8 cellular contexts compared by ENCODE assay signal in the genomic region with DNA sequence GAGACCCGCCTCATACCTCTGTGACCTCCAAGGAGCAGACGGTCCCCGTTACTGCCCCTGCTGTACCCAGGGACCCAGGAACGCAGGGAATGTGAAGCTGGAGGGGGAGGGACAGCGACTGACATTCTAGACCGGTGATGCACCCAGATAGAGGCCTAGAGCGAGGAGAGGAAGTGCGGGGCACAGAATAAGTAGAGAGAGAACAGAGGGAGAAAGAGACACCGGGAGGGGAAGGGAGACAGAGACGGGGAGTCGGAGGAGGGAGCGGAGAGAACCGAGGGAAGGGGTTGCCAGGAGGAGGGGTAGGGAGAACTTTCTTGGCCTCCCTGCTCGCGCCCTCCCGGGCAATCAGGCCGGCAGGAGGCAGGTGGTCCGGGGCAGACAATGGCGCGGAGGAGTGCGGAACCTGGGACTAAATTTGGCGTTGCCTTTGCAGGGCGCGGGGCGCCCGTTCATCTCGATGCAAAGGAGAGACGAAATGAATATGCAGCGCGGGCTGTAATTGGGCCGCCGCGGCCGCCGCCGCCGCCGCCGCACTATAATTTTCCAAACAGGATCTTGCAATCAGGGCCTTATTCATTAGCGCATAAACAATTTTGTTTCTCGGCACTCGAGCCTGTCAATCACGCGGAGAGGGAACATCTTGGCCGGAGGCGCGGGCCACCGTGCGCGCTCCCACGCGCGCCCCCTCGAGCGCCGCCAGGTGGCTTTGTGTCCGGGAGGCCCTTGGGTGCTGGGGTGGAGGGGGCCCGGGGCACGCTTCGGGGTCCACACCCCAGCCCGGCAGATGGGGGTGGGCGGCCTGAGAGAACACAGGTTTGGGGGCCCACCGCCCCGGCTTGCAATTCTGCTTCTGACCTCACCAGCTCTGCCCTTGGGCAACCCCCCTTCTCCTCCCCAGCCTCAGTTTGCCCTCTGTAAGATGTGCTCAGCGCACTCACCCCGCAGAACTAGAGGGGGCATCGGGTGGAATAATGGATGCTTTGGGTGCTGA. TPM values are rescaled to one million over a fixed set of nuclear protein-coding genes. Genes with fewer than 3 reads are reported as not detected.
DNase-seq lines count a peak whose midpoint lies in the region; ATAC-seq, FAIRE-seq and TF ChIP-seq lines count a peak whose summit lies in the region.

No MANE protein-coding gene starts in this region.

- H3K27ac ChIP-seq in A673 (ENCODE audit: low read depth, low read length, poor library complexity, severe bottlenecking) (no peak overlapping the region), HL-60 (replicated peaks) (no peak overlapping the region)

- no TSS peak for BruUV-seq in A673 (replicated peaks; lab: Mats Ljungman, UMichigan)

- H3K9me3 Mint-ChIP-seq in memory B cell, result no peaks in the 10 kb centered on the region

- peaks cover 10% of the 10 kb centered on the region for H3K4me1 Mint-ChIP-seq in memory B cell

- H3K4me1 ChIP-seq in A673 (ENCODE audit: insufficient read depth, low read length, poor library complexity, severe bottlenecking), result peaks cover 12% of the 10 kb centered on the region

- no peaks in the 10 kb centered on the region for H3K36me3 ChIP-seq in A673 (ENCODE audit: insufficient read depth, low read length, poor library complexity, severe bottlenecking)

- POLR2A ChIA-PET in A673 (lab: Charles Lee; ENCODE audit: low non-redundant PET), result interaction anchor here (0.7 kb wide), 1 partner anchor 227 kb away, joined by 3 read pairs; no protein-coding TSS in a partner anchor

- no peak for FAIRE-seq in D721Med (lab: Jason Lieb, UNC)

- H3K9me3 ChIP-seq in A673 (ENCODE audit: low read depth, low read length, poor library complexity, severe bottlenecking), result no peaks in the 10 kb centered on the region

- DNase-seq in A673 (ENCODE audit: low spot score) (no peak), HL-60 (ENCODE audit: low read depth in 1 of 2, low spot score in 1 of 2) (no peak), cardiac fibroblast (ENCODE audit: low read depth in 2 of 2) (peak in 1 of 2 donors; percentile 55), memory B cell (ENCODE audit: low spot score in 2 of 2) (no peak), D721Med (ENCODE audit: insufficient read length, low spot score) (no peak), NCI-H1694 treated with DMSO at 0.1 percent for 48 hours (lab: John Stamatoyannopoulos, UW) (no peak)

- H3K4me3 ChIP-seq in A673 (ENCODE audit: low read depth, low read length, poor library complexity, severe bottlenecking) (peak overlapping the region; percentile 26), HL-60 (replicated peaks; ENCODE audit: insufficient read depth, low read length) (peak overlapping the region; percentile 15), cardiac fibroblast (replicated peaks in 1 of 2; ENCODE audit: low read depth in 2 of 2, low read length in 2 of 2) (peak overlapping the region; percentile 30 to 38)

- H3K27me3 Mint-ChIP-seq in memory B cell, result peaks cover 37% of the 10 kb centered on the region

- H3K4me3 Mint-ChIP-seq in memory B cell, result peak overlapping the region; percentile 62

- intact Hi-C loops in A673 (cut with micrococcal nuclease; ENCODE audit: unreplicated experiment), result no loop called here

- TF ChIP-seq CTCF in A673 (conservative IDR thresholded peaks at IDR 0.05; ENCODE audit: low read depth, low read length) (peak; percentile 26; the same call in 1 of the 2 replicates), HL-60 (IDR thresholded peaks at IDR 0.05; ENCODE audit: insufficient read depth, low read length) (no peak), cardiac fibroblast (IDR thresholded peaks at IDR 0.05; ENCODE audit: low read depth, low read length) (no peak), D721Med (IDR thresholded peaks at IDR 0.05; ENCODE audit: insufficient read depth, missing control alignments) (no peak)

- H3K27me3 ChIP-seq in A673 (replicated peaks; ENCODE audit: insufficient read depth, low read depth, low read length, poor library complexity) (peaks cover 11% of the 10 kb centered on the region), HL-60 (ENCODE audit: insufficient read depth, poor library complexity, severe bottlenecking) (peaks cover 20% of the 10 kb centered on the region)

- CTCF ChIA-PET in A673 (lab: Charles Lee), result interaction anchor here (0.6 to 3.4 kb wide), 2 partner anchors 224 to 687 kb away, joined by 3 to 53 read pairs; no protein-coding TSS in a partner anchor

- H3K36me3 Mint-ChIP-seq in memory B cell, result peaks cover 2% of the 10 kb centered on the region

- peak overlapping the region; percentile 32 for H3K27ac Mint-ChIP-seq in memory B cell

- ATAC-seq in memory B cell (ENCODE audit: low read depth), result no peak
- ATAC-seq in GM21737 (IDR thresholded peaks at IDR 0.05; ENCODE audit: unreplicated experiment), result no peak
- ATAC-seq in HG03565 (IDR thresholded peaks at IDR 0.05; ENCODE audit: unreplicated experiment), result no peak

RNA-seq across cellular contexts. Expression of gene NDUFA8, which starts 32.9 kb away (rescaled TPM):
- 105 and 107 TPM in 2 replicates for total RNA-seq in A673 (2021)

RNA-seq across cellular contexts. Expression of gene MORN5, which starts 33.1 kb away (rescaled TPM):
- total RNA-seq in A673 (2021), result not detected in 2 replicates

RNA-seq across cellular contexts. Expression of gene TTLL11, which starts 33.5 kb away (rescaled TPM):
- total RNA-seq in A673 (2021), result 3.0 and 5.4 TPM in 2 replicates
